In the genomic region with DNA sequence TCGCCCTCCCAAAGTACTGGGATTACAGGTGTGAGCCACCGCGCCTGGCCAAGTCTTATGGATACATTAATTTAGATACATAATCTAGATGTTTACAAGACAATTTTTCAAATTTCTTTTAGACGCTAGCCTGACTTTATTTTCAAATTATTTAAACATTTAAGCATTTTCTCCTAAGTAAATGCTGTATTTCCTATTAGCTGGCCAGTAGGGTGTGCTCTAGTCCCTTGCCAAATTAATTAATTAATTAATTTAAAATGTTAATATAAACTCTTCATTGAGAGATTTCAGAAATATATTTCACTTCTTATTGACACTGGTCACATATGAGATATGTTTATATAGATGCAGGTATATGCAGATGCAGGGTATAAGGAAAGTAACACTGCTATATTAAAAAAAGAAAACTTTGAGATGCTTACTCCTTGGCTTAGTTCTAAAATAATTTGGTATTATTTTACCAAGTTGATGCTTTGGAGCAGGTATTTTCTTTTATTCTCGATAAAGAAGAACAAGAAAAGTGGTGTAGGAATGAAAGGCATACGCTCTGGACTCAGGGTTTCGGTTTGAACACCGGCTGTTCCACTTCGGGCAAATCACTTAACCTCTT, we compare ENCODE assay signal across 8 cellular contexts. TPM values are rescaled to one million over a fixed set of nuclear protein-coding genes. Genes with fewer than 3 reads are reported as not detected.
DNase-seq lines count a peak whose midpoint lies in the region; ATAC-seq and TF ChIP-seq lines count a peak whose summit lies in the region.

No MANE protein-coding gene starts in this region.

- no peak overlapping the region for H3K4me3 Mint-ChIP-seq in activated CD4-positive, alpha-beta T cell treated with anti-CD3 and anti-CD28 coated beads for 36 hours
- H3K4me3 Mint-ChIP-seq in activated CD4-positive, alpha-beta T cell treated with anti-CD3 and anti-CD28 coated beads, Interleukin-2, amount 10 ng/mL, durations not matched to agents 24 days and 14 days = no peak overlapping the region
- H3K4me3 Mint-ChIP-seq in brain (peak overlapping the region in 1 of 5 experiments; percentile 30), mesothelial cell of epicardium (no peak overlapping the region)

- intact Hi-C loops in activated CD4-positive, alpha-beta T cell treated with anti-CD3 and anti-CD28 coated beads for 36 hours (cut with DNase I, micrococcal nuclease) = loop anchor here (1.0 kb wide), 2 partner anchors 283 to 318 kb away; no protein-coding TSS in a partner anchor
- intact Hi-C loops in activated CD4-positive, alpha-beta T cell treated with anti-CD3 and anti-CD28 coated beads, Interleukin-2, amount 10 ng/mL, durations not matched to agents 24 days and 14 days (cut with micrococcal nuclease) = loop anchor here (1.0 kb wide), 1 partner anchor 283 kb away; no protein-coding TSS in a partner anchor

- POLR2A ChIA-PET in activated CD4-positive, alpha-beta T cell treated with anti-CD3 and anti-CD28 coated beads for 36 hours (lab: Charles Lee) = no interaction called here

- CTCF ChIA-PET in activated CD4-positive, alpha-beta T cell treated with anti-CD3 and anti-CD28 coated beads for 36 hours (lab: Charles Lee) = interaction anchor here (0.7 to 3.1 kb wide), 11 partner anchors 9 to 818 kb away, joined by 3 to 16 read pairs (median 4); no protein-coding TSS in a partner anchor

- peaks cover 7% of the 10 kb centered on the region for H3K4me1 Mint-ChIP-seq in activated CD4-positive, alpha-beta T cell treated with anti-CD3 and anti-CD28 coated beads for 36 hours
- peaks cover 7% of the 10 kb centered on the region for H3K4me1 Mint-ChIP-seq in activated CD4-positive, alpha-beta T cell treated with anti-CD3 and anti-CD28 coated beads, Interleukin-2, amount 10 ng/mL, durations not matched to agents 24 days and 14 days
- H3K4me1 Mint-ChIP-seq in brain (peaks cover 25% of the 10 kb centered on the region), mesothelial cell of epicardium (peaks cover 42% of the 10 kb centered on the region)

- no peak overlapping the region for H3K27ac Mint-ChIP-seq in activated CD4-positive, alpha-beta T cell treated with anti-CD3 and anti-CD28 coated beads for 36 hours
- no peak overlapping the region for H3K27ac Mint-ChIP-seq in activated CD4-positive, alpha-beta T cell treated with anti-CD3 and anti-CD28 coated beads, Interleukin-2, amount 10 ng/mL, durations not matched to agents 24 days and 14 days
- peak overlapping the region in 1 of 5 experiments; percentile 55 for H3K27ac Mint-ChIP-seq in brain
- H3K27ac Mint-ChIP-seq in mesothelial cell of epicardium = no peak overlapping the region

- ATAC-seq in activated CD4-positive, alpha-beta T cell treated with anti-CD3 and anti-CD28 coated beads for 36 hours = no peak
- ATAC-seq in GM19351 (IDR thresholded peaks at IDR 0.05; ENCODE audit: unreplicated experiment) = no peak

- H3K9me3 Mint-ChIP-seq in activated CD4-positive, alpha-beta T cell treated with anti-CD3 and anti-CD28 coated beads for 36 hours (ENCODE audit: low read depth) = no peaks in the 10 kb centered on the region
- no peaks in the 10 kb centered on the region for H3K9me3 Mint-ChIP-seq in activated CD4-positive, alpha-beta T cell treated with anti-CD3 and anti-CD28 coated beads, Interleukin-2, amount 10 ng/mL, durations not matched to agents 24 days and 14 days
- H3K9me3 Mint-ChIP-seq in brain = no peaks in the 10 kb centered on the region
- H3K9me3 Mint-ChIP-seq in mesothelial cell of epicardium = no peaks in the 10 kb centered on the region

- no peaks in the 10 kb centered on the region for H3K36me3 Mint-ChIP-seq in activated CD4-positive, alpha-beta T cell treated with anti-CD3 and anti-CD28 coated beads for 36 hours (ENCODE audit: low read depth)
- no peaks in the 10 kb centered on the region for H3K36me3 Mint-ChIP-seq in activated CD4-positive, alpha-beta T cell treated with anti-CD3 and anti-CD28 coated beads, Interleukin-2, amount 10 ng/mL, durations not matched to agents 24 days and 14 days (ENCODE audit: low read depth)
- H3K36me3 Mint-ChIP-seq in brain (no peaks in the 10 kb centered on the region), mesothelial cell of epicardium (no peaks in the 10 kb centered on the region)

- TF ChIP-seq CTCF in brain (conservative IDR thresholded peaks at IDR 0.05) (peak; percentile 86 to 88), mesothelial cell of epicardium (IDR thresholded peaks at IDR 0.05; ENCODE audit: unreplicated experiment) (peak; percentile 73)

- DNase-seq in activated CD4-positive, alpha-beta T cell treated with anti-CD3 and anti-CD28 coated beads for 36 hours = peak; percentile 29
- DNase-seq in activated CD4-positive, alpha-beta T cell treated with anti-CD3 and anti-CD28 coated beads, Interleukin-2, amount 10 ng/mL, durations not matched to agents 24 days and 14 days = no peak
- DNase-seq in NCI-H2029 (lab: John Stamatoyannopoulos, UW) (peak; percentile 14), mesothelial cell of epicardium (ENCODE audit: low spot score in 2 of 2, unreplicated experiment in 2 of 2) (no peak), NCI-H2081 (lab: John Stamatoyannopoulos, UW) (no peak), GM19240 (ENCODE audit: insufficient read length, low spot score) (no peak)

- H3K27me3 Mint-ChIP-seq in activated CD4-positive, alpha-beta T cell treated with anti-CD3 and anti-CD28 coated beads for 36 hours = peaks cover 8% of the 10 kb centered on the region
- peaks cover 30% of the 10 kb centered on the region for H3K27me3 Mint-ChIP-seq in activated CD4-positive, alpha-beta T cell treated with anti-CD3 and anti-CD28 coated beads, Interleukin-2, amount 10 ng/mL, durations not matched to agents 24 days and 14 days
- H3K27me3 Mint-ChIP-seq in brain = peaks cover 3% of the 10 kb centered on the region
- H3K27me3 Mint-ChIP-seq in mesothelial cell of epicardium (ENCODE audit: low read depth) = no peaks in the 10 kb centered on the region

RNA-seq across cellular contexts. Expression of a gene that starts 5.2 kb away (rescaled TPM):
- total RNA-seq in activated CD4-positive, alpha-beta T cell treated with anti-CD3 and anti-CD28 coated beads for 36 hours = 1 to 10 TPM; 1.3 to 1.5 TPM
- 2.0 TPM in 2 replicates for total RNA-seq in activated CD4-positive, alpha-beta T cell treated with anti-CD3 and anti-CD28 coated beads, Interleukin-2, amount 10 ng/mL, durations not matched to agents 24 days and 14 days
- polyA plus RNA-seq in brain (ENCODE audit: insufficient read depth, low read depth, low replicate concordance) = 8.9 TPM
- total RNA-seq in mesothelial cell of epicardium = 124 to 134 TPM (median 130 TPM) in 3 replicates

Comparison
In these comparisons a context has a peak if more than half of its experiments do, and no peak if none do; other contexts are left out.
1. DNase-seq: peak in activated CD4-positive, alpha-beta T cell treated with anti-CD3 and anti-CD28 coated beads for 36 hours (single experiment) and NCI-H2029 (single experiment); none in activated CD4-positive, alpha-beta T cell treated with anti-CD3 and anti-CD28 coated beads, Interleukin-2, amount 10 ng/mL, durations not matched to agents 24 days and 14 days (single experiment), mesothelial cell of epicardium (0 of 2), NCI-H2081 (0 of 2) and GM19240 (single experiment).
2. RNA of a gene that starts 5.2 kb away (total RNA-seq): 124 to 134 TPM in mesothelial cell of epicardium; 2.0 TPM in activated CD4-positive, alpha-beta T cell treated with anti-CD3 and anti-CD28 coated beads, Interleukin-2, amount 10 ng/mL, durations not matched to agents 24 days and 14 days and 1.3 to 1.5 TPM in activated CD4-positive, alpha-beta T cell treated with anti-CD3 and anti-CD28 coated beads for 36 hours; every median in the first group is over 10 times any median in the second.